ENCODE assay signal across 8 cellular contexts in the genomic region with DNA sequence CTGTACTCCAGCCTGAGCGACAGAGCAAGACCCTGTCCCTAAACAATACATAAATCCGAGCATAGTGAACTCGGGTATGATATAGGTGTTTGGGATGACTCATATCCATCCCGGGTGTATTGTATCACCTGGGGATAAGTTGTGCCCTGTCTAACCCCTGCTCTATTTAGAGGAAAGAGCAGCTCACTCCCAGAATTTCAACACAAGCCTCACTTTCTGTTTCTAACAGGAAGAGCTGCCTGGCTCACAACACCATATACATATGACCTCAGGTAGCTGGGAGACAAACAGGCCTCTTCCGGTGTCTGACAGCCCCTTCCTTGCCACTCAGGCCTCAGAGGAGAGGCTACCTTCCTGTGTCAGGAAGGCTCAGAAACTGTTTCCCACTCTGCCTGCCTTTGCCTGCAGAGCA. TPM values are rescaled to one million over a fixed set of nuclear protein-coding genes. Genes with fewer than 3 reads are reported as not detected.
DNase-seq lines count a peak whose midpoint lies in the region; ATAC-seq, FAIRE-seq and TF ChIP-seq lines count a peak whose summit lies in the region.

No MANE protein-coding gene starts in this region.

- FAIRE-seq in HepG2 (lab: Jason Lieb, UNC): peak; percentile 55

- no peak for TF ChIP-seq RAD21 in HepG2 (CRISPR knock-in tag; IDR thresholded peaks at IDR 0.05)

- H3K27me3 ChIP-seq in HepG2 (ENCODE audit: control insufficient read depth in 1 of 2, insufficient read depth in 2 of 2, low read length in 2 of 2): no peaks in the 10 kb centered on the region

- peaks cover 10 to 14% (median 10%) of the 10 kb centered on the region in 3 donors for H3K4me1 Mint-ChIP-seq in IgD-negative memory B cell

- H3K27ac ChIP-seq in HepG2 (ENCODE audit: extremely low read length, insufficient read depth, low read length): peak overlapping the region; percentile 80
- peak overlapping the region; percentile 89 for H3K27ac ChIP-seq in urinary bladder (ENCODE audit: low read depth)

- H3K36me3 ChIP-seq in HepG2 (replicated peaks in 1 of 2; ENCODE audit: control insufficient read depth in 1 of 2, insufficient read depth in 2 of 2, low read length in 2 of 2): no peaks in the 10 kb centered on the region
- no peaks in the 10 kb centered on the region for H3K36me3 ChIP-seq in urinary bladder (ENCODE audit: insufficient read depth)

- BruUV-seq in HepG2 (replicated peaks; lab: Mats Ljungman, UMichigan): no TSS peak

- H3K79me2 ChIP-seq in HepG2 (ENCODE audit: insufficient read depth, low read length): no peaks in the 10 kb centered on the region

- peak overlapping the region; percentile 72 for H3K4me2 ChIP-seq in HepG2 (ENCODE audit: low read depth, low read length)

- H2AFZ ChIP-seq in HepG2 (ENCODE audit: low read length): no peak overlapping the region

- peaks cover 82% of the 10 kb centered on the region for H3K4me1 ChIP-seq in HepG2 (ENCODE audit: insufficient read depth, low read length)
- H3K4me1 ChIP-seq in urinary bladder (ENCODE audit: insufficient read depth): peaks cover 3% of the 10 kb centered on the region

- TF ChIP-seq CTCF in HepG2 (CRISPR knock-in tag; IDR thresholded peaks at IDR 0.05): no peak

- no peak for TF ChIP-seq POLR2A in HepG2 (IDR thresholded peaks at IDR 0.05; ENCODE audit: insufficient read depth in 1 of 2, low read depth in 2 of 2, low read length in 2 of 2)

- POLR2A ChIA-PET in HepG2 (lab: Yijun Ruan, JAX): interaction anchor here (0.7 to 6.8 kb wide), 12 partner anchors 9 to 262 kb away, joined by 3 to 69 read pairs (median 7); partner anchors contain the start of genes ANKRD54, GCAT and MICALL1

- 8% methylated on average over 4 of the region's 5 CpGs for WGBS in HepG2 (ENCODE audit: low lambda C conversion rate)
- 34% methylated on average over 5 of the region's 5 CpGs for WGBS in urinary bladder

- CTCF ChIA-PET in HepG2 (lab: Yijun Ruan, JAX; ENCODE audit: low intra/inter-chr PET ratio, low total read pairs): no interaction called here

- H3K4me3 Mint-ChIP-seq in IgD-negative memory B cell: peak overlapping the region in 3 of 4 donors; percentile 52 to 88 (median 64)

- ATAC-seq in HepG2: peak; percentile 80
- no peak for ATAC-seq in GM19328 (IDR thresholded peaks at IDR 0.05; ENCODE audit: unreplicated experiment)

- TF ChIP-seq EP300 in HepG2 (IDR thresholded peaks at IDR 0.05; ENCODE audit: low read depth in 2 of 2, low read length in 2 of 2) (0 out of 4 replicates have a peak, but pooled peaks of 1 of the 2 experiments have one; percentile 16), HepG2 (CRISPR knock-in tag; IDR thresholded peaks at IDR 0.05; ENCODE audit: borderline replicate concordance) (no peak)

- peak overlapping the region; percentile 79 to 93 (median 82) for H3K27ac Mint-ChIP-seq in IgD-negative memory B cell

- H3K4me3 ChIP-seq in HepG2 (replicated peaks in 1 of 3; ENCODE audit: insufficient read depth in 1 of 3, low read depth in 2 of 3, low read length in 3 of 3): peak overlapping the region; percentile 19 to 47 (median 28); a peak in 5 of 6 replicates
- no peak overlapping the region for H3K4me3 ChIP-seq in urinary bladder (ENCODE audit: low read depth, low read length)

- peak overlapping the region; percentile 57 for H3K9ac ChIP-seq in HepG2 (ENCODE audit: insufficient read depth, low read depth, low read length)

- no peaks in the 10 kb centered on the region for H3K27me3 Mint-ChIP-seq in IgD-negative memory B cell

- intact Hi-C loops in HepG2 (cut with micrococcal nuclease; ENCODE audit: unreplicated experiment): no loop called here

- no peaks in the 10 kb centered on the region for H3K36me3 Mint-ChIP-seq in IgD-negative memory B cell

- no peaks in the 10 kb centered on the region for H4K20me1 ChIP-seq in HepG2 (ENCODE audit: insufficient read depth, low read length)

- no peaks in the 10 kb centered on the region for H3K9me3 ChIP-seq in HepG2 (ENCODE audit: low read length)

- peak; percentile 12 for DNase-seq in activated CD4-positive, alpha-beta T cell treated with anti-CD3 and anti-CD28 coated beads for 1 hour
- DNase-seq in activated CD4-positive, alpha-beta T cell treated with anti-CD3 and anti-CD28 coated beads, Interleukin-2, amount 50 U/mL, for 4 hours: no peak
- peak; percentile 16 for DNase-seq in activated gamma-delta T cell treated with anti-CD3 and anti-CD28 coated beads, Interleukin-2, amount 50 U/mL, for 16 hours (ENCODE audit: low read depth)
- DNase-seq in HepG2 (ENCODE audit: low spot score) (peak; percentile 90), kidney glomerular epithelial cell (lab: John Stamatoyannopoulos, UW) (no peak)

- no peaks in the 10 kb centered on the region for H3K9me3 Mint-ChIP-seq in IgD-negative memory B cell

- in situ Hi-C loops in HepG2 (cut with HindIII; ENCODE audit: extremely low pct_ligation_motif_present, low pct_unique_long_range_greater_than_20kb): no loop called here

RNA-seq across cellular contexts. Expression of gene MICALL1, which starts 9.9 kb away (rescaled TPM):
- 4.7 TPM for polyA plus RNA-seq in IgD-negative memory B cell
- 10.2 and 10.6 TPM in 2 replicates for total RNA-seq in HepG2 (2016; rRNA removed; fragmentation: Illumina TruSeq; extraction: Trizol)
- total RNA-seq in HepG2 (2016; cell fraction: cytosol; rRNA removed; fragmentation: Illumina TruSeq; extraction: Trizol; ENCODE audit: low read depth): 3.4 and 3.8 TPM in 2 replicates
- 9.0 and 10.7 TPM in 2 replicates for total RNA-seq in HepG2 (2016; cell fraction: insoluble cytoplasmic fraction; rRNA removed; fragmentation: Illumina TruSeq; extraction: Trizol)
- total RNA-seq in HepG2 (2016; cell fraction: membrane; rRNA removed; fragmentation: Illumina TruSeq; extraction: Trizol): 13.1 and 14.5 TPM in 2 replicates
- 7.8 and 8.7 TPM in 2 replicates for total RNA-seq in HepG2 (2016; cell fraction: nucleus; rRNA removed; fragmentation: Illumina TruSeq; extraction: Trizol)
- 7.6 and 10.2 TPM in 2 replicates for polyA plus RNA-seq in HepG2 (2011; rRNA removed)
- polyA plus RNA-seq in HepG2 (2011; cell fraction: cytosol; rRNA removed): 6.7 and 7.5 TPM in 2 replicates
- polyA plus RNA-seq in HepG2 (2011; cell fraction: nucleus; rRNA removed): 20.3 and 21.4 TPM in 2 replicates
- polyA plus RNA-seq in HepG2 (2012): 6.6 and 10.9 TPM in 2 replicates
- 4.2 and 4.5 TPM in 2 replicates for polyA plus RNA-seq in HepG2 (2016; cell fraction: cytosol; fragmentation: Illumina TruSeq; extraction: Trizol; ENCODE audit: low read depth)
- 11.5 and 15.1 TPM in 2 replicates for polyA plus RNA-seq in HepG2 (2016; cell fraction: insoluble cytoplasmic fraction; fragmentation: Illumina TruSeq; extraction: Trizol; ENCODE audit: low read depth)
- 12.2 and 15.3 TPM in 2 replicates for polyA plus RNA-seq in HepG2 (2016; cell fraction: membrane; fragmentation: Illumina TruSeq; extraction: Trizol; ENCODE audit: low read depth)
- polyA plus RNA-seq in HepG2 (2016; cell fraction: nucleus; fragmentation: Illumina TruSeq; extraction: Trizol; ENCODE audit: insufficient read depth, low read depth): 14.0 and 21.3 TPM in 2 replicates
- 20.1 and 35.6 TPM in 2 replicates for polyA minus RNA-seq in HepG2 (2011; rRNA and poly(A)+ RNA removed; ENCODE audit: low replicate concordance)
- polyA minus RNA-seq in HepG2 (2011; cell fraction: cytosol; rRNA and poly(A)+ RNA removed): 11.8 and 17.0 TPM in 2 replicates
- 8.9 and 10.7 TPM in 2 replicates for polyA minus RNA-seq in HepG2 (2011; cell fraction: nucleus; rRNA and poly(A)+ RNA removed)
- total RNA-seq in urinary bladder: 22.7 TPM
- polyA plus RNA-seq in urinary bladder: 69.5 TPM

RNA-seq across cellular contexts. Expression of gene EIF3L, which starts 47.0 kb away (rescaled TPM):
- polyA plus RNA-seq in IgD-negative memory B cell (344 TPM), HepG2 (2011; rRNA removed) (731 and 793 TPM in 2 replicates), urinary bladder (404 TPM)
- total RNA-seq in HepG2 (2016; rRNA removed; fragmentation: Illumina TruSeq; extraction: Trizol) (514 and 695 TPM in 2 replicates), urinary bladder (398 TPM)
- 243 and 303 TPM in 2 replicates for total RNA-seq in HepG2 (2016; cell fraction: cytosol; rRNA removed; fragmentation: Illumina TruSeq; extraction: Trizol; ENCODE audit: low read depth)
- total RNA-seq in HepG2 (2016; cell fraction: insoluble cytoplasmic fraction; rRNA removed; fragmentation: Illumina TruSeq; extraction: Trizol): 490 and 695 TPM in 2 replicates
- 762 and 870 TPM in 2 replicates for total RNA-seq in HepG2 (2016; cell fraction: membrane; rRNA removed; fragmentation: Illumina TruSeq; extraction: Trizol)
- total RNA-seq in HepG2 (2016; cell fraction: nucleus; rRNA removed; fragmentation: Illumina TruSeq; extraction: Trizol): 260 and 289 TPM in 2 replicates
- polyA plus RNA-seq in HepG2 (2011; cell fraction: cytosol; rRNA removed): 709 and 837 TPM in 2 replicates
- polyA plus RNA-seq in HepG2 (2011; cell fraction: nucleus; rRNA removed): 198 TPM in 2 replicates
- 793 and 993 TPM in 2 replicates for polyA plus RNA-seq in HepG2 (2012)
- 256 and 328 TPM in 2 replicates for polyA plus RNA-seq in HepG2 (2016; cell fraction: cytosol; fragmentation: Illumina TruSeq; extraction: Trizol; ENCODE audit: low read depth)
- 558 and 645 TPM in 2 replicates for polyA plus RNA-seq in HepG2 (2016; cell fraction: insoluble cytoplasmic fraction; fragmentation: Illumina TruSeq; extraction: Trizol; ENCODE audit: low read depth)
- 640 and 832 TPM in 2 replicates for polyA plus RNA-seq in HepG2 (2016; cell fraction: membrane; fragmentation: Illumina TruSeq; extraction: Trizol; ENCODE audit: low read depth)
- polyA plus RNA-seq in HepG2 (2016; cell fraction: nucleus; fragmentation: Illumina TruSeq; extraction: Trizol; ENCODE audit: insufficient read depth, low read depth): 328 and 345 TPM in 2 replicates
- 689 and 781 TPM in 2 replicates for polyA minus RNA-seq in HepG2 (2011; rRNA and poly(A)+ RNA removed; ENCODE audit: low replicate concordance)
- polyA minus RNA-seq in HepG2 (2011; cell fraction: cytosol; rRNA and poly(A)+ RNA removed): 221 and 268 TPM in 2 replicates
- 133 and 175 TPM in 2 replicates for polyA minus RNA-seq in HepG2 (2011; cell fraction: nucleus; rRNA and poly(A)+ RNA removed)

RNA-seq across cellular contexts. Expression of gene ANKRD54, which starts 52.1 kb away (rescaled TPM):
- polyA plus RNA-seq in IgD-negative memory B cell (11.3 TPM), HepG2 (2011; rRNA removed) (28.5 and 33.1 TPM in 2 replicates), urinary bladder (26.2 TPM)
- total RNA-seq in HepG2 (2016; rRNA removed; fragmentation: Illumina TruSeq; extraction: Trizol) (31.9 and 33.6 TPM in 2 replicates), urinary bladder (8.5 TPM)
- total RNA-seq in HepG2 (2016; cell fraction: cytosol; rRNA removed; fragmentation: Illumina TruSeq; extraction: Trizol; ENCODE audit: low read depth): 14.6 and 15.2 TPM in 2 replicates
- 27.3 and 32.7 TPM in 2 replicates for total RNA-seq in HepG2 (2016; cell fraction: insoluble cytoplasmic fraction; rRNA removed; fragmentation: Illumina TruSeq; extraction: Trizol)
- 29.4 and 34.6 TPM in 2 replicates for total RNA-seq in HepG2 (2016; cell fraction: membrane; rRNA removed; fragmentation: Illumina TruSeq; extraction: Trizol)
- total RNA-seq in HepG2 (2016; cell fraction: nucleus; rRNA removed; fragmentation: Illumina TruSeq; extraction: Trizol): 20.7 and 24.5 TPM in 2 replicates
- 17.8 and 30.6 TPM in 2 replicates for polyA plus RNA-seq in HepG2 (2011; cell fraction: cytosol; rRNA removed)
- polyA plus RNA-seq in HepG2 (2011; cell fraction: nucleus; rRNA removed): 64.2 and 84.7 TPM in 2 replicates
- 14.5 and 14.8 TPM in 2 replicates for polyA plus RNA-seq in HepG2 (2012)
- polyA plus RNA-seq in HepG2 (2016; cell fraction: cytosol; fragmentation: Illumina TruSeq; extraction: Trizol; ENCODE audit: low read depth): 12.7 and 16.5 TPM in 2 replicates
- polyA plus RNA-seq in HepG2 (2016; cell fraction: insoluble cytoplasmic fraction; fragmentation: Illumina TruSeq; extraction: Trizol; ENCODE audit: low read depth): 32.6 and 37.8 TPM in 2 replicates
- 25.4 and 26.8 TPM in 2 replicates for polyA plus RNA-seq in HepG2 (2016; cell fraction: membrane; fragmentation: Illumina TruSeq; extraction: Trizol; ENCODE audit: low read depth)
- 46.2 and 51.6 TPM in 2 replicates for polyA plus RNA-seq in HepG2 (2016; cell fraction: nucleus; fragmentation: Illumina TruSeq; extraction: Trizol; ENCODE audit: insufficient read depth, low read depth)
- 44.8 and 54.2 TPM in 2 replicates for polyA minus RNA-seq in HepG2 (2011; rRNA and poly(A)+ RNA removed; ENCODE audit: low replicate concordance)
- polyA minus RNA-seq in HepG2 (2011; cell fraction: cytosol; rRNA and poly(A)+ RNA removed): 12.0 and 15.7 TPM in 2 replicates
- 13.5 and 14.0 TPM in 2 replicates for polyA minus RNA-seq in HepG2 (2011; cell fraction: nucleus; rRNA and poly(A)+ RNA removed)

RNA-seq across cellular contexts. Expression of gene C22orf23, which starts 57.2 kb away (rescaled TPM):
- polyA plus RNA-seq in IgD-negative memory B cell (not detected), HepG2 (2011; rRNA removed) (0.21 and 0.24 TPM in 2 replicates), urinary bladder (0.95 TPM)
- total RNA-seq in HepG2 (2016; rRNA removed; fragmentation: Illumina TruSeq; extraction: Trizol) (0.24 and 0.32 TPM in 2 replicates), urinary bladder (0.26 TPM)
- total RNA-seq in HepG2 (2016; cell fraction: cytosol; rRNA removed; fragmentation: Illumina TruSeq; extraction: Trizol; ENCODE audit: low read depth): 0.40 and 0.44 TPM in 2 replicates
- total RNA-seq in HepG2 (2016; cell fraction: insoluble cytoplasmic fraction; rRNA removed; fragmentation: Illumina TruSeq; extraction: Trizol): 0.22 and 0.28 TPM in 2 replicates
- 0.68 and 1.1 TPM in 2 replicates for total RNA-seq in HepG2 (2016; cell fraction: membrane; rRNA removed; fragmentation: Illumina TruSeq; extraction: Trizol)
- total RNA-seq in HepG2 (2016; cell fraction: nucleus; rRNA removed; fragmentation: Illumina TruSeq; extraction: Trizol): 0.50 TPM in 2 replicates
- 0.13 and 0.25 TPM in 2 replicates for polyA plus RNA-seq in HepG2 (2011; cell fraction: cytosol; rRNA removed)
- 0.34 and 0.45 TPM in 2 replicates for polyA plus RNA-seq in HepG2 (2011; cell fraction: nucleus; rRNA removed)
- 0.21 and 0.31 TPM in 2 replicates for polyA plus RNA-seq in HepG2 (2012)
- polyA plus RNA-seq in HepG2 (2016; cell fraction: cytosol; fragmentation: Illumina TruSeq; extraction: Trizol; ENCODE audit: low read depth): 0.36 and 0.62 TPM in 2 replicates
- 0.39 and 0.41 TPM in 2 replicates for polyA plus RNA-seq in HepG2 (2016; cell fraction: insoluble cytoplasmic fraction; fragmentation: Illumina TruSeq; extraction: Trizol; ENCODE audit: low read depth)
- polyA plus RNA-seq in HepG2 (2016; cell fraction: membrane; fragmentation: Illumina TruSeq; extraction: Trizol; ENCODE audit: low read depth): 0.43 and 0.85 TPM in 2 replicates
- polyA plus RNA-seq in HepG2 (2016; cell fraction: nucleus; fragmentation: Illumina TruSeq; extraction: Trizol; ENCODE audit: insufficient read depth, low read depth): 0.55 TPM in 1 of 2 replicates, not detected in the other
- 0.21 and 0.34 TPM in 2 replicates for polyA minus RNA-seq in HepG2 (2011; rRNA and poly(A)+ RNA removed; ENCODE audit: low replicate concordance)
- polyA minus RNA-seq in HepG2 (2011; cell fraction: cytosol; rRNA and poly(A)+ RNA removed): not detected in 2 replicates
- 0.77 TPM in 1 of 2 replicates, not detected in the other for polyA minus RNA-seq in HepG2 (2011; cell fraction: nucleus; rRNA and poly(A)+ RNA removed)

RNA-seq across cellular contexts. Expression of gene POLR2F, which starts 57.3 kb away (rescaled TPM):
- 133 TPM for polyA plus RNA-seq in IgD-negative memory B cell
- 135 and 147 TPM in 2 replicates for total RNA-seq in HepG2 (2016; rRNA removed; fragmentation: Illumina TruSeq; extraction: Trizol)
- 107 and 130 TPM in 2 replicates for total RNA-seq in HepG2 (2016; cell fraction: cytosol; rRNA removed; fragmentation: Illumina TruSeq; extraction: Trizol; ENCODE audit: low read depth)
- 141 and 150 TPM in 2 replicates for total RNA-seq in HepG2 (2016; cell fraction: insoluble cytoplasmic fraction; rRNA removed; fragmentation: Illumina TruSeq; extraction: Trizol)
- 184 and 188 TPM in 2 replicates for total RNA-seq in HepG2 (2016; cell fraction: membrane; rRNA removed; fragmentation: Illumina TruSeq; extraction: Trizol)
- total RNA-seq in HepG2 (2016; cell fraction: nucleus; rRNA removed; fragmentation: Illumina TruSeq; extraction: Trizol): 49.0 and 50.7 TPM in 2 replicates
- polyA plus RNA-seq in HepG2 (2011; rRNA removed): 136 and 158 TPM in 2 replicates
- polyA plus RNA-seq in HepG2 (2011; cell fraction: cytosol; rRNA removed): 155 and 221 TPM in 2 replicates
- 72.1 and 83.3 TPM in 2 replicates for polyA plus RNA-seq in HepG2 (2011; cell fraction: nucleus; rRNA removed)
- 135 and 152 TPM in 2 replicates for polyA plus RNA-seq in HepG2 (2012)
- polyA plus RNA-seq in HepG2 (2016; cell fraction: cytosol; fragmentation: Illumina TruSeq; extraction: Trizol; ENCODE audit: low read depth): 196 and 219 TPM in 2 replicates
- 220 TPM in 2 replicates for polyA plus RNA-seq in HepG2 (2016; cell fraction: insoluble cytoplasmic fraction; fragmentation: Illumina TruSeq; extraction: Trizol; ENCODE audit: low read depth)
- polyA plus RNA-seq in HepG2 (2016; cell fraction: membrane; fragmentation: Illumina TruSeq; extraction: Trizol; ENCODE audit: low read depth): 238 and 251 TPM in 2 replicates
- polyA plus RNA-seq in HepG2 (2016; cell fraction: nucleus; fragmentation: Illumina TruSeq; extraction: Trizol; ENCODE audit: insufficient read depth, low read depth): 117 and 120 TPM in 2 replicates
- polyA minus RNA-seq in HepG2 (2011; rRNA and poly(A)+ RNA removed; ENCODE audit: low replicate concordance): 30.1 and 40.6 TPM in 2 replicates
- polyA minus RNA-seq in HepG2 (2011; cell fraction: cytosol; rRNA and poly(A)+ RNA removed): 33.1 TPM in 2 replicates
- 14.9 and 15.7 TPM in 2 replicates for polyA minus RNA-seq in HepG2 (2011; cell fraction: nucleus; rRNA and poly(A)+ RNA removed)
- 24.7 TPM for total RNA-seq in urinary bladder
- polyA plus RNA-seq in urinary bladder: 126 TPM

Comparison
In these comparisons a context has a peak if more than half of its experiments do, and no peak if none do; other contexts are left out.
1. DNase-seq: peak in activated CD4-positive, alpha-beta T cell treated with anti-CD3 and anti-CD28 coated beads for 1 hour (single experiment), activated gamma-delta T cell treated with anti-CD3 and anti-CD28 coated beads, Interleukin-2, amount 50 U/mL, for 16 hours (single experiment) and HepG2 (single experiment); none in activated CD4-positive, alpha-beta T cell treated with anti-CD3 and anti-CD28 coated beads, Interleukin-2, amount 50 U/mL, for 4 hours (0 of 2) and kidney glomerular epithelial cell (single experiment).